Comparison of ENCODE assay signal across 8 cellular contexts in the genomic region with DNA sequence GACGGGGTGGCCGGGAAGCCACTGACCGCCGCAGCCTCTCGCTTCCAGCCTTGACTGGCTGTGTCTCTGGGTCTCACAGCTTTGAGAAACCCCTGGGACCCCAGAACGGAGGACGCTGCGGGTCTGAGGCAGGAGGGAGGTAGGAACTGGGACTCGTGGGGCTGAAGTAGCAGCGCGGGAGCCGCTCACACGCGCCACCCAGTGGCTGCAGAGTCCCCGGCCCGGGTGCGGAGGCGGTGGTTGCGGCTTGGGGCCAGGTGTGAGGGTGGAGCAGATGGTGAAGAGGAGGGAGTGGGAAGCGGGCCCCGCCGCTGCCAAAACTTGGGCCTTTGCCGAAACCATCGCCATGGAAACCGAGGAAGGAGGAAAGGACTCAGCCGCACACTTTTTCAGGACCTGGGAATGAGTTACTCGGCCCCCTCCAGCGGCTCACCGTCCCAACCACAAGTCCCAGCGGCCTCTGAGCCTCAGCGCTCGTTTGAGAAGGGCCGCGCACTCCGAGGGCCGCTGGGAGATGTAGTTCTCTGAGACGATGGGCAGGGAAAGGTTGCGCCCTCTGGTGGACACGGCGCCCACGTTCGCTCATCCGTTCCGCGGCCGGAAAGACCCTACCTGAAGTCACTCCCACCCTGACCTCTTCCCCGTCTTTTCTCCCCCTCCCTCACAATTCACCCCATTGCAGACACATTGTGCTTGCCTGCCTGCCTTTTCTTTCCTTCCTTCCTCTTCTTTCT. TPM values are rescaled to one million over a fixed set of nuclear protein-coding genes. Genes with fewer than 3 reads are reported as not detected.
DNase-seq lines count a peak whose midpoint lies in the region; ATAC-seq, FAIRE-seq and TF ChIP-seq lines count a peak whose summit lies in the region.

No MANE protein-coding gene starts in this region.

- H3K9me3 ChIP-seq in psoas muscle = no peaks in the 10 kb centered on the region

- FAIRE-seq in urothelium cell line (lab: Jason Lieb, UNC) = peak; percentile 72

- peak overlapping the region; percentile 63 for H3K27ac ChIP-seq in psoas muscle

- H3K27ac Mint-ChIP-seq in T-helper 1 cell treated with Interleukin-12 subunit alpha and Interleukin-12 subunit beta and Interleukin-4 antibody, amounts not matched to agents 30 μg/mL and 1 μg/mL, for 36 hours = peak overlapping the region; percentile 88

- peaks cover 12% of the 10 kb centered on the region for H3K36me3 Mint-ChIP-seq in T-helper 1 cell treated with Interleukin-12 subunit alpha and Interleukin-12 subunit beta and Interleukin-4 antibody, amounts not matched to agents 30 μg/mL and 1 μg/mL, for 36 hours (ENCODE audit: low read depth)

- peaks cover 40% of the 10 kb centered on the region for H3K27me3 Mint-ChIP-seq in T-helper 1 cell treated with Interleukin-12 subunit alpha and Interleukin-12 subunit beta and Interleukin-4 antibody, amounts not matched to agents 30 μg/mL and 1 μg/mL, for 36 hours (ENCODE audit: low read depth)

- peak; percentile 78 for ATAC-seq in HG02943 (IDR thresholded peaks at IDR 0.05; ENCODE audit: low read depth, unreplicated experiment)
- ATAC-seq in left ventricle myocardium superior = peak; percentile 87
- ATAC-seq in psoas muscle = peak; percentile 91 to 95 (median 94)

- H3K4me1 Mint-ChIP-seq in T-helper 1 cell treated with Interleukin-12 subunit alpha and Interleukin-12 subunit beta and Interleukin-4 antibody, amounts not matched to agents 30 μg/mL and 1 μg/mL, for 36 hours (ENCODE audit: low read depth) = peaks cover 41% of the 10 kb centered on the region

- peaks cover 0 to 36% (median 21%) of the 10 kb centered on the region in 3 donors for H3K27me3 ChIP-seq in psoas muscle (ENCODE audit: insufficient read depth in 3 of 3, low read length in 2 of 3)

- H3K4me1 ChIP-seq in psoas muscle = peaks cover 5% of the 10 kb centered on the region

- intact Hi-C loops in left ventricle myocardium superior (cut with micrococcal nuclease) (loop anchor here (5.0 kb wide), 1 partner anchor 51 kb away; no protein-coding TSS in a partner anchor), psoas muscle (cut with DNase I) (loop anchor here (1.0 to 5.0 kb wide), 3 partner anchors 51 to 216 kb away; no protein-coding TSS in a partner anchor)

- peak overlapping the region; percentile 83 for H3K4me3 Mint-ChIP-seq in T-helper 1 cell treated with Interleukin-12 subunit alpha and Interleukin-12 subunit beta and Interleukin-4 antibody, amounts not matched to agents 30 μg/mL and 1 μg/mL, for 36 hours

- H3K36me3 ChIP-seq in psoas muscle (ENCODE audit: insufficient read depth in 1 of 2, low read depth in 1 of 2) = peaks cover 0 to 20% of the 10 kb centered on the region in 2 donors

- H3K9me3 Mint-ChIP-seq in T-helper 1 cell treated with Interleukin-12 subunit alpha and Interleukin-12 subunit beta and Interleukin-4 antibody, amounts not matched to agents 30 μg/mL and 1 μg/mL, for 36 hours = no peaks in the 10 kb centered on the region

- in situ Hi-C loops in GM13977 (cut with MboI; ENCODE audit: low pct_unique_long_range_greater_than_20kb, low sequenced_read_pairs, unreplicated experiment) = no loop called here

- TF ChIP-seq CTCF in GM13977 (IDR thresholded peaks at IDR 0.05; ENCODE audit: extremely low read depth, insufficient read depth, missing control alignments) (peak; percentile 96), psoas muscle (IDR thresholded peaks at IDR 0.05) (peak; percentile 77)

- peak overlapping the region; percentile 77 for H3K4me3 ChIP-seq in psoas muscle

- 0 to 1% (median 0%) methylated on average over 43 to 47 of the region's 47 CpGs for WGBS in psoas muscle, 3 donors

- peak; percentile 94 for DNase-seq in GM13977 (ENCODE audit: low spot score)
- peak; percentile 97 for DNase-seq in NCI-H1694 (lab: John Stamatoyannopoulos, UW)
- peak; percentile 87 for DNase-seq in amniotic stem cell (lab: John Stamatoyannopoulos, UW)
- DNase-seq in left ventricle myocardium superior = peak; percentile 96
- peak; percentile 95 to 97 for DNase-seq in psoas muscle
- DNase-seq in urothelium cell line (ENCODE audit: low spot score) = peak; percentile 87

RNA-seq across cellular contexts. Expression of gene SLC17A7, which starts 2.2 kb away (rescaled TPM):
- 1.4 TPM for total RNA-seq in left ventricle myocardium superior
- total RNA-seq in psoas muscle = 1 to 10 TPM in 1 of 4 donors, under 1 TPM in 3; 0.42 to 1.8 (median 0.82) TPM
- polyA plus RNA-seq in psoas muscle = under 1 TPM; 0.55 to 0.79 (median 0.59) TPM

RNA-seq across cellular contexts. Expression of gene PIH1D1, which starts 8.1 kb away (rescaled TPM):
- total RNA-seq in left ventricle myocardium superior (29.6 TPM), psoas muscle (10 to 100 TPM; 37.2 to 60.1 (median 43.1) TPM)
- 10 to 100 TPM; 46.4 to 69.8 (median 52.2) TPM for polyA plus RNA-seq in psoas muscle

RNA-seq across cellular contexts. Expression of gene ALDH16A1, which starts 9.5 kb away (rescaled TPM):
- total RNA-seq in left ventricle myocardium superior = 11.5 TPM
- 10 to 100 TPM in 1 of 4 donors, 1 to 10 TPM in 3; 6.5 to 11.1 (median 7.7) TPM for total RNA-seq in psoas muscle
- polyA plus RNA-seq in psoas muscle = 10 to 100 TPM in 1 of 3 donors, 1 to 10 TPM in 2; 3.6 to 12.9 (median 5.7) TPM

RNA-seq across cellular contexts. Expression of gene GFY, which starts 18.3 kb away (rescaled TPM):
- not detected for total RNA-seq in left ventricle myocardium superior
- total RNA-seq in psoas muscle = not detected
- polyA plus RNA-seq in psoas muscle = under 1 TPM in 1 of 3 donors, not detected in 2; 0.33 TPM

RNA-seq across cellular contexts. Expression of gene PTH2, which starts 20.3 kb away (rescaled TPM):
- total RNA-seq in left ventricle myocardium superior (not detected), psoas muscle (not detected)
- polyA plus RNA-seq in psoas muscle = not detected

Comparison
In these comparisons a context has a peak if more than half of its experiments do, and no peak if none do; other contexts are left out.
1. Peak in every context shown above with its lines: DNase-seq, ATAC-seq, H3K4me3 ChIP-seq and H3K27ac ChIP-seq.